In genomic region chr17:45577571-45578279, GRCh38 we compare ENCODE assay signal across 33 cellular contexts.
DNase-seq lines count a peak whose midpoint lies in the region; ATAC-seq, FAIRE-seq and TF ChIP-seq lines count a peak whose summit lies in the region.
"Had no signal": no experiment of that assay in that cellular context is flagged by ENCODE, and none has a peak within 500 bp of the region (broad histone marks: within the 10 kb centered on the region; RNA-seq: fewer than 3 reads in every experiment).

No MANE protein-coding gene starts in this region.

- H3K18ac ChIP-seq in mesenchymal stem cell (ENCODE audit: low read depth in 1 of 2, low read length in 2 of 2): no peak overlapping the region

- TF ChIP-seq EP300 in K562 (IDR thresholded peaks at IDR 0.05; ENCODE audit: low read length): no peak

- H3K27me3 ChIP-seq in K562 (ENCODE audit: control insufficient read depth in 2 of 2, insufficient read depth in 2 of 2, low read length in 2 of 2): peaks cover 0 to 4% of the 10 kb centered on the region in 2 experiments; a peak in 2 of 5 replicates
- no peaks in the 10 kb centered on the region for H3K27me3 ChIP-seq in mesenchymal stem cell (ENCODE audit: control insufficient read depth in 1 of 2, insufficient read depth in 1 of 2, low read length in 2 of 2)
- H3K27me3 ChIP-seq: BLaER1 treated with 17β-estradiol and CSF1 and Interleukin-3, amounts not matched to agents 10 nM and 100 nM; sigmoid colon; tibial artery had no signal

- H3K4me2 ChIP-seq in K562 (ENCODE audit: insufficient read depth, low read length) (no peak overlapping the region), mesenchymal stem cell (ENCODE audit: low read length, poor library complexity, severe bottlenecking) (no peak overlapping the region)

- H3K27ac ChIP-seq in KOPT-K1 (ENCODE audit: low read depth, low read length, poor library complexity, severe bottlenecking): peak overlapping the region; percentile 12
- no peak overlapping the region for H3K27ac ChIP-seq in K562 (ENCODE audit: extremely low read depth, low read depth, low read length)
- no peak overlapping the region for H3K27ac ChIP-seq in mesenchymal stem cell (ENCODE audit: low read length, poor library complexity, severe bottlenecking)
- H3K27ac ChIP-seq: BLaER1 treated with 17β-estradiol and CSF1 and Interleukin-3, amounts not matched to agents 10 nM and 100 nM; psoas muscle; sigmoid colon; tibial artery had no signal

- no peaks in the 10 kb centered on the region for H3K9me3 ChIP-seq in KOPT-K1 (ENCODE audit: insufficient read depth, low read length, poor library complexity, severe bottlenecking)
- no peaks in the 10 kb centered on the region for H3K9me3 ChIP-seq in K562 (replicated peaks; ENCODE audit: control insufficient read depth, insufficient read depth, low read depth, low read length)
- no peaks in the 10 kb centered on the region for H3K9me3 ChIP-seq in mesenchymal stem cell (ENCODE audit: control insufficient read depth, low read length)
- H3K9me3 ChIP-seq: BLaER1 treated with 17β-estradiol and CSF1 and Interleukin-3, amounts not matched to agents 10 nM and 100 nM; psoas muscle; sigmoid colon; tibial artery had no signal

- peaks cover 2 to 11% of the 10 kb centered on the region in 2 experiments; a peak in 3 of 5 replicates for H3K4me1 ChIP-seq in K562 (replicated peaks in 1 of 2; ENCODE audit: control insufficient read depth in 2 of 2, insufficient read depth in 2 of 2, low read length in 2 of 2)
- H3K4me1 ChIP-seq in mesenchymal stem cell (ENCODE audit: control insufficient read depth, insufficient read depth, low read depth, low read length): peaks cover 1% of the 10 kb centered on the region

- POLR2A ChIA-PET in K562 (lab: Yijun Ruan, JAX) (no interaction called here), GM10248 (lab: Yijun Ruan, JAX) (no interaction called here)

- H2BK5ac ChIP-seq in mesenchymal stem cell (ENCODE audit: low read depth, low read length, poor library complexity, severe bottlenecking): no peak overlapping the region

- H3K14ac ChIP-seq in mesenchymal stem cell (ENCODE audit: low read length in 2 of 2): no peak overlapping the region

- no peak for TF ChIP-seq RAD21 in K562 (CRISPR knock-in tag; conservative IDR thresholded peaks at IDR 0.05 in 1 of 2, IDR thresholded peaks at IDR 0.05 in 1 of 2)

- H3K27me3 Mint-ChIP-seq in CD14-positive monocyte (ENCODE audit: low read depth in 3 of 3): peaks cover 0 to 2% (median 0%) of the 10 kb centered on the region in 3 donors
- H3K27me3 Mint-ChIP-seq: activated CD4-positive, alpha-beta memory T cell treated with anti-CD3 and anti-CD28 coated beads, Interleukin-2, amount 10 ng/mL, durations not matched to agents 7 days and 5 days; effector memory CD8-positive, alpha-beta T cell; stimulated activated naive CD8-positive, alpha-beta T cell treated with anti-CD3 and anti-CD28 coated beads, Interleukin-15, amount 100 ng/mL, for 72 hours had no signal

- TF ChIP-seq CTCF in CD14-positive monocyte (IDR thresholded peaks at IDR 0.05): no peak
- no peak for TF ChIP-seq CTCF in K562 (IDR thresholded peaks at IDR 0.05 in 2 of 3, conservative IDR thresholded peaks at IDR 0.05 in 1 of 3; ENCODE audit: insufficient read depth in 2 of 3, low read depth in 1 of 3, low read length in 3 of 3)
- no peak for TF ChIP-seq CTCF in GM10248 (IDR thresholded peaks at IDR 0.05; ENCODE audit: control extremely low read depth, extremely low read depth, low read depth, missing control alignments)

- H3K79me2 ChIP-seq in K562 (ENCODE audit: control insufficient read depth, insufficient read depth, low read length): peaks cover 72% of the 10 kb centered on the region

- no peak overlapping the region for H2AFZ ChIP-seq in K562 (ENCODE audit: low read depth, low read length)
- H2AFZ ChIP-seq in mesenchymal stem cell (ENCODE audit: low read depth, low read length): no peak overlapping the region

- no peak overlapping the region for H3K4me3 ChIP-seq in K562
- no peak overlapping the region for H3K4me3 ChIP-seq in mesenchymal stem cell (ENCODE audit: insufficient read depth in 1 of 2, low read depth in 1 of 2, low read length in 2 of 2)
- H3K4me3 ChIP-seq: BLaER1 treated with 17β-estradiol and CSF1 and Interleukin-3, amounts not matched to agents 10 nM and 100 nM; psoas muscle; sigmoid colon; tibial artery had no signal

- no peak for FAIRE-seq in K562 (lab: Jason Lieb, UNC)
- FAIRE-seq: kidney, RCC 7860, TTC549 had no signal

- no peak for DNase-seq in CD14-positive monocyte (ENCODE audit: low spot score)
- peak in 2 of 4 experiments; percentile 3 to 7 for DNase-seq in K562 (ENCODE audit: extremely low read depth in 1 of 4, low spot score in 3 of 4)
- DNase-seq in mesenchymal stem cell: peak; percentile 0
- no peak for DNase-seq in NCI-H510A treated with DMSO at 0.1 percent for 48 hours (lab: John Stamatoyannopoulos, UW)
- DNase-seq in GM10248 (ENCODE audit: extremely low spot score): no peak
- DNase-seq in activated CD4-positive, alpha-beta T cell treated with anti-CD3 and anti-CD28 coated beads for 4 hours: no peak
- no peak for DNase-seq in nucleus accumbens (lab: John Stamatoyannopoulos, UW)
- DNase-seq: activated CD4-positive, alpha-beta memory T cell treated with anti-CD3 and anti-CD28 coated beads, Interleukin-2, amount 10 ng/mL, durations not matched to agents 7 days and 5 days; activated CD8-positive, alpha-beta memory T cell treated with anti-CD3 and anti-CD28 coated beads, Interleukin-2, amount 50 U/mL, for 4 hours; activated naive CD4-positive, alpha-beta T cell treated with Interleukin-2 at 50 U/mL for 16 hours; central memory CD4-positive, alpha-beta T cell; COR-L47; effector memory CD8-positive, alpha-beta T cell; foreskin fibroblast; GDM1; H7; head of caudate nucleus; kidney; NCI-H146; NCI-H446 treated with DMSO at 0.1 percent for 48 hours; NCI-H82; occipital lobe; psoas muscle; sigmoid colon; stimulated activated CD4-positive, alpha-beta T cell treated with anti-CD3 and anti-CD28 coated beads, Interleukin-12 subunit alpha, Interleukin-12 subunit beta, amount 100 ng/mL, for 4 hours; stimulated activated CD4-positive, alpha-beta T cell treated with anti-CD3 and anti-CD28 coated beads, Interleukin-2, amount 100 ng/mL, for 48 hours; stimulated activated naive CD8-positive, alpha-beta T cell treated with anti-CD3 and anti-CD28 coated beads, Interleukin-15, amount 100 ng/mL, for 72 hours; tibial artery had no signal

- peaks cover 22% of the 10 kb centered on the region; the same call in 1 of the 2 replicates for H4K20me1 ChIP-seq in K562 (replicated peaks; ENCODE audit: control insufficient read depth, insufficient read depth, low read length)

- no peak overlapping the region for H3K4ac ChIP-seq in mesenchymal stem cell (ENCODE audit: low read depth in 1 of 2, low read length in 2 of 2)

- intact Hi-C loops in CD14-positive monocyte (cut with micrococcal nuclease): loop anchor here in 1 of 2 donors (5.0 to 10.0 kb wide), 2 partner anchors 610 to 697 kb away; no protein-coding TSS in a partner anchor
- intact Hi-C loops in K562 (cut with micrococcal nuclease): no loop called here

- H3K9me3 Mint-ChIP-seq in CD14-positive monocyte: no peaks in the 10 kb centered on the region
- H3K9me3 Mint-ChIP-seq: activated CD4-positive, alpha-beta memory T cell treated with anti-CD3 and anti-CD28 coated beads, Interleukin-2, amount 10 ng/mL, durations not matched to agents 7 days and 5 days; effector memory CD8-positive, alpha-beta T cell; stimulated activated naive CD8-positive, alpha-beta T cell treated with anti-CD3 and anti-CD28 coated beads, Interleukin-15, amount 100 ng/mL, for 72 hours had no signal

- no peak overlapping the region for H2BK12ac ChIP-seq in mesenchymal stem cell (ENCODE audit: low read length in 2 of 2)

- ATAC-seq in K562: no peak
- ATAC-seq: activated CD4-positive, CD25-positive, alpha-beta regulatory T cell treated with anti-CD3 and anti-CD28 coated beads, Interleukin-2, amount 50 U/mL, for 24 hours; effector memory CD8-positive, alpha-beta T cell; stimulated activated naive CD8-positive, alpha-beta T cell treated with anti-CD3 and anti-CD28 coated beads, Interleukin-15, amount 100 ng/mL, for 72 hours had no signal

- H4K91ac ChIP-seq in mesenchymal stem cell (ENCODE audit: low read length): no peak overlapping the region

- peaks cover 50% of the 10 kb centered on the region for H3K4me1 Mint-ChIP-seq in CD14-positive monocyte

- no peak overlapping the region for H2BK120ac ChIP-seq in mesenchymal stem cell (ENCODE audit: low read depth, low read length)

- no peak overlapping the region for H3K4me3 Mint-ChIP-seq in CD14-positive monocyte
- H3K4me3 Mint-ChIP-seq: activated CD4-positive, alpha-beta memory T cell treated with anti-CD3 and anti-CD28 coated beads, Interleukin-2, amount 10 ng/mL, durations not matched to agents 7 days and 5 days; effector memory CD8-positive, alpha-beta T cell; stimulated activated naive CD8-positive, alpha-beta T cell treated with anti-CD3 and anti-CD28 coated beads, Interleukin-15, amount 100 ng/mL, for 72 hours had no signal

- H2BK15ac ChIP-seq in mesenchymal stem cell (ENCODE audit: low read depth, poor library complexity, severe bottlenecking): no peak overlapping the region

- CTCF ChIA-PET in K562 (lab: Yijun Ruan, JAX; ENCODE audit: low intra/inter-chr PET ratio): no interaction called here
- CTCF ChIA-PET in GM10248 (lab: Yijun Ruan, JAX): no interaction called here

- peak overlapping the region in 5 of 7 donors; percentile 26 to 82 (median 57) for H3K27ac Mint-ChIP-seq in CD14-positive monocyte
- H3K27ac Mint-ChIP-seq: activated CD4-positive, alpha-beta memory T cell treated with anti-CD3 and anti-CD28 coated beads, Interleukin-2, amount 10 ng/mL, durations not matched to agents 7 days and 5 days had no signal

- H3K36me3 ChIP-seq in KOPT-K1 (ENCODE audit: insufficient read depth, low read length): peaks cover 94% of the 10 kb centered on the region
- peaks cover 3% of the 10 kb centered on the region; the same call in 2 of the 3 replicates for H3K36me3 ChIP-seq in K562 (ENCODE audit: control insufficient read depth, insufficient read depth, low read length)
- H3K36me3 ChIP-seq in mesenchymal stem cell (ENCODE audit: control insufficient read depth in 1 of 2, insufficient read depth in 2 of 2, low read depth in 1 of 2, low read length in 2 of 2): peaks cover 2 to 15% of the 10 kb centered on the region in 2 experiments
- H3K36me3 ChIP-seq: sigmoid colon, tibial artery had no signal

- TF ChIP-seq POLR2A in K562 (conservative IDR thresholded peaks at IDR 0.05): no peak

- H3K79me1 ChIP-seq in mesenchymal stem cell (replicated peaks; ENCODE audit: low read length, poor library complexity, severe bottlenecking): peaks cover 39% of the 10 kb centered on the region

- in situ Hi-C loops in K562 (cut with MboI): loop anchor here (5.0 to 25.0 kb wide), 3 partner anchors 547 to 1235 kb away; partner anchors contain the start of gene WNT3

- H3K9me1 ChIP-seq in K562 (ENCODE audit: control insufficient read depth, insufficient read depth, low read length): no peaks in the 10 kb centered on the region

- no TSS peak for BruUV-seq in K562 (replicated peaks; lab: Mats Ljungman, UMichigan)

- H4K8ac ChIP-seq in mesenchymal stem cell (ENCODE audit: low read length): no peak overlapping the region

- no peak overlapping the region for H2AK5ac ChIP-seq in mesenchymal stem cell (ENCODE audit: low read length, severe bottlenecking)

- H3K36me3 Mint-ChIP-seq in CD14-positive monocyte: peaks cover 35 to 39% of the 10 kb centered on the region in 2 donors

- no peak overlapping the region for H3K23ac ChIP-seq in mesenchymal stem cell (ENCODE audit: low read length in 2 of 2)

- H3K9ac ChIP-seq in K562 (ENCODE audit: insufficient read depth in 1 of 2, low read depth in 2 of 2, low read length in 2 of 2): no peak overlapping the region
- H3K9ac ChIP-seq in mesenchymal stem cell (ENCODE audit: low read length): no peak overlapping the region
- H3K9ac ChIP-seq: BLaER1 treated with 17β-estradiol and CSF1 and Interleukin-3, amounts not matched to agents 10 nM and 100 nM had no signal

- 53% methylated on average over 6 of the region's 6 CpGs for WGBS in K562 (ENCODE audit: insufficient coverage, low coverage, missing lambda C conversion rate)
- WGBS in mesenchymal stem cell: 92% methylated on average over 5 of the region's 6 CpGs
